8 cellular contexts compared by ENCODE assay signal in the genomic region with DNA sequence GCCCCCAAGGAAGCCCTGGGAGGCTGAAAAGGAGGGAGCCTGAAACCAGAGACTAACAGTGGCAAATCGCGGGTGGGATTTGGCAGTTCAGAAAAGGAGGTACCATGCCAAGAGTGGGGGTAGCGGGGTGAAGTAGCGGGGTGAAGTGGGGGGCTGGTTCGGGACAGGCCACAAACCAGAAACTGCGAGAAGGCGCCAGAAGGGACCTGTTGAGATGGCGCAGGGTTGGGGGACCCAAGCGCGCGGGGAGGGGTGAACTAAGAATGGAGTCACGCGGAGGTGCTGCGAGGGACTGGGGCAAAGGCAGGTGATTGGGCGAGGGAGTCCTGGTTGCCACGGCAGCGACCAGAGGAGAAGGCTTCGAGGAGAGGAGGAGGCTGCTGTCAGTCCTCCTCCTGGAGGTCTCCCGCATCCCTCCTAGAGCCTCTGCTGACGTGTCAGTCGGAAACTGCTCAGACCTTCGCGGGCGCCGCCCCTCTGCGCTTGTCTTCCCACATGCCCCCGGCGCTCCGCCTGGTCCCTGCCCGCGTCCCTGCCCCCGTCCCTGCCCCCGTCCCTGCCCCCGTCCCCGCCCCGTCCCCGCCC. TPM values are rescaled to one million over a fixed set of nuclear protein-coding genes. Genes with fewer than 3 reads are reported as not detected.
DNase-seq lines count a peak whose midpoint lies in the region; ATAC-seq and TF ChIP-seq lines count a peak whose summit lies in the region.

No MANE protein-coding gene starts in this region.

- TF ChIP-seq CTCF in dorsolateral prefrontal cortex (IDR thresholded peaks at IDR 0.05 in 54 of 56, conservative IDR thresholded peaks at IDR 0.05 in 2 of 56; ENCODE audit: low read depth in 1 of 56, partially characterized antibody in 56 of 56) (no peak), lower leg skin (IDR thresholded peaks at IDR 0.05) (no peak)

- H3K9me3 Mint-ChIP-seq in activated CD4-positive, alpha-beta memory T cell treated with anti-CD3 and anti-CD28 coated beads for 36 hours: no peaks in the 10 kb centered on the region

- H3K27ac Mint-ChIP-seq in activated CD4-positive, alpha-beta memory T cell treated with anti-CD3 and anti-CD28 coated beads for 36 hours: peak overlapping the region; percentile 63

- H3K4me3 ChIP-seq in dorsolateral prefrontal cortex (peak overlapping the region; percentile 52 to 99 (median 76)), lower leg skin (ENCODE audit: low read depth, poor library complexity, severe bottlenecking) (peak overlapping the region; percentile 44)

- POLR2A ChIA-PET in activated CD4-positive, alpha-beta memory T cell treated with anti-CD3 and anti-CD28 coated beads for 36 hours (lab: Charles Lee): no interaction called here

- H3K27me3 Mint-ChIP-seq in activated CD4-positive, alpha-beta memory T cell treated with anti-CD3 and anti-CD28 coated beads for 36 hours: peaks cover 15% of the 10 kb centered on the region

- H3K27me3 ChIP-seq in dorsolateral prefrontal cortex: no peaks in the 10 kb centered on the region

- ATAC-seq in GM19455 (IDR thresholded peaks at IDR 0.05; ENCODE audit: unreplicated experiment): peak; percentile 80
- ATAC-seq in HG03575 (IDR thresholded peaks at IDR 0.05; ENCODE audit: extremely low read depth, insufficient number of reproducible peaks, low FRiP score, unreplicated experiment): peak; percentile 70

- peak overlapping the region; percentile 79 for H3K4me3 Mint-ChIP-seq in activated CD4-positive, alpha-beta memory T cell treated with anti-CD3 and anti-CD28 coated beads for 36 hours

- CTCF ChIA-PET in activated CD4-positive, alpha-beta memory T cell treated with anti-CD3 and anti-CD28 coated beads for 36 hours (lab: Charles Lee): no interaction called here

- DNase-seq in CD1c-positive myeloid dendritic cell (ENCODE audit: extremely low spot score): peak; percentile 85
- peak; percentile 87 for DNase-seq in NCI-H774 (lab: John Stamatoyannopoulos, UW)
- DNase-seq in activated CD4-positive, alpha-beta memory T cell treated with anti-CD3 and anti-CD28 coated beads for 36 hours: peak; percentile 93
- peak; percentile 73 to 95 (median 90) for DNase-seq in dorsolateral prefrontal cortex
- DNase-seq in lower leg skin (ENCODE audit: low spot score in 2 of 2): peak; percentile 90 to 98
- peak; percentile 86 to 92 for DNase-seq in stimulated activated CD4-positive, alpha-beta T cell treated with anti-CD3 and anti-CD28 coated beads, Interleukin-4, amount 100 ng/mL, for 4 hours

- intact Hi-C loops in activated CD4-positive, alpha-beta memory T cell treated with anti-CD3 and anti-CD28 coated beads for 36 hours (cut with micrococcal nuclease): loop anchor here (1.0 to 5.0 kb wide), 4 partner anchors 27 to 200 kb away; partner anchors contain the start of genes AIDA, BROX, DISP1 and TAF1A
- intact Hi-C loops in dorsolateral prefrontal cortex (cut with DNase I): loop anchor here (2.0 to 5.0 kb wide), 2 partner anchors 29 to 150 kb away; partner anchors contain the start of gene TAF1A (in 1 of the 2)
- intact Hi-C loops in lower leg skin (cut with DNase I; ENCODE audit: low total_unique reads): no loop called here

- WGBS in lower leg skin, 2 donors: 2 to 4% methylated on average over 20 of the region's 37 CpGs

- peaks cover under 1% of the 10 kb centered on the region for H3K36me3 Mint-ChIP-seq in activated CD4-positive, alpha-beta memory T cell treated with anti-CD3 and anti-CD28 coated beads for 36 hours

- no peak for TF ChIP-seq POLR2A in lower leg skin (IDR thresholded peaks at IDR 0.05)

- H3K4me1 Mint-ChIP-seq in activated CD4-positive, alpha-beta memory T cell treated with anti-CD3 and anti-CD28 coated beads for 36 hours (ENCODE audit: low read depth): peaks cover 24% of the 10 kb centered on the region

- peak overlapping the region in 53 of 59 donors; percentile 19 to 88 (median 75) for H3K27ac ChIP-seq in dorsolateral prefrontal cortex

RNA-seq across cellular contexts. Expression of gene MIA3, which starts 0.4 kb away (rescaled TPM):
- 10 to 100 TPM; 41.5 to 43.2 TPM for total RNA-seq in activated CD4-positive, alpha-beta memory T cell treated with anti-CD3 and anti-CD28 coated beads for 36 hours
- total RNA-seq in dorsolateral prefrontal cortex (100 to 1,000 TPM in 19 of 120 experiments, 10 to 100 TPM in 101; 61.1 to 140 (median 85.8) TPM), lower leg skin (10 to 100 TPM; 25.1 to 57.5 (median 31.5) TPM)

RNA-seq across cellular contexts. Expression of gene TAF1A, which starts 27.7 kb away (rescaled TPM):
- 10 to 100 TPM; 19.1 to 19.6 TPM for total RNA-seq in activated CD4-positive, alpha-beta memory T cell treated with anti-CD3 and anti-CD28 coated beads for 36 hours
- total RNA-seq in dorsolateral prefrontal cortex: 10 to 100 TPM in 29 of 120 experiments, 1 to 10 TPM in 91; 5.4 to 15.0 (median 8.7) TPM
- 1 to 10 TPM; 1.3 to 7.3 (median 2.2) TPM for total RNA-seq in lower leg skin

Comparison
In these comparisons a context has a peak if more than half of its experiments do, and no peak if none do; other contexts are left out.
1. Peak in every context shown above with its lines: DNase-seq, ATAC-seq, H3K4me3 ChIP-seq and H3K27ac ChIP-seq.